In the genomic region with DNA sequence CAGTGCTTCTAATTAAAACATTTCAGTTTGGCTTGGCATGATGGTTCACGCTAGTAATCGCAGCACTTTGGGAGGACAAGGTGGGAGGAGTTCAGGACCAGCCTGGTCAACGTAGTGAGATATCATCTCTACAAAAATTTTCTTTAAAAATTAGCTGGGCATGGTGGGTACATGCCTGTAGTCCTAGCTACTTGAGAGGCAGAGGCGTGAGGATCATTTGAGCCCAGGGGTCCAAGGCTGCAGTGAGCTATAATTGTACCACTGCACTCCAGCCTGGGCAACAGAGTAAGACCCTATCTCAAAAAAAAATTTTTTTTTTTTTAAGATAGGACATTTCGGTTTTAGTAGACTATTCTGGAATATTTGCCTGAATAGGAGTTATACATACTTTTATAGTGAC, we compare ENCODE assay signal across 15 cellular contexts. TPM values are rescaled to one million over a fixed set of nuclear protein-coding genes. Genes with fewer than 3 reads are reported as not detected.
A peak's percentile ranks its signal among the peaks of the same experiment; 100 is the strongest.
DNase-seq lines count a peak whose midpoint lies in the region; ATAC-seq and TF ChIP-seq lines count a peak whose summit lies in the region.
"Had no signal": no experiment of that assay in that cellular context is flagged by ENCODE, and none has a peak within 500 bp of the region (broad histone marks: within the 10 kb centered on the region; RNA-seq: fewer than 3 reads in every experiment).

No MANE protein-coding gene starts in this region.

- intact Hi-C loops in natural killer cell (cut with micrococcal nuclease): no loop called here

- H3K27ac Mint-ChIP-seq in stimulated activated naive CD8-positive, alpha-beta T cell treated with anti-CD3 and anti-CD28 coated beads, Interleukin-15, Interleukin-2, amounts not matched to agents 100 ng/mL and 50 ng/mL, for 24 hours: peak overlapping the region; percentile 96
- H3K27ac Mint-ChIP-seq in activated T-helper 17 cell treated with anti-CD3 and anti-CD28 coated beads, Interleukin-2, amount 50 U/mL, for 72 hours: peak overlapping the region; percentile 79
- peak overlapping the region; percentile 52 to 78 for H3K27ac Mint-ChIP-seq in natural killer cell

- DNase-seq in stimulated activated naive CD8-positive, alpha-beta T cell treated with anti-CD3 and anti-CD28 coated beads, Interleukin-15, Interleukin-2, amounts not matched to agents 100 U/mL and 50 U/mL, for 24 hours: no peak
- DNase-seq in natural killer cell: no peak
- DNase-seq in stimulated activated CD4-positive, alpha-beta T cell treated with anti-CD3 and anti-CD28 coated beads, Interleukin-1b, Interleukin-23, amount 100 ng/mL, for 48 hours: no peak
- no peak for DNase-seq in NCI-H1092 treated with DMSO at 0.1 percent for 48 hours (lab: John Stamatoyannopoulos, UW)
- DNase-seq in HuH-7.5 (ENCODE audit: low spot score): no peak
- DNase-seq: GDM1, heart left ventricle, retina, thyroid gland had no signal

- no peak for TF ChIP-seq CTCF in natural killer cell (IDR thresholded peaks at IDR 0.05)

- peak overlapping the region; percentile 68 for H3K4me3 Mint-ChIP-seq in stimulated activated naive CD8-positive, alpha-beta T cell treated with anti-CD3 and anti-CD28 coated beads, Interleukin-15, Interleukin-2, amounts not matched to agents 100 ng/mL and 50 ng/mL, for 24 hours
- H3K4me3 Mint-ChIP-seq in activated T-helper 17 cell treated with anti-CD3 and anti-CD28 coated beads, Interleukin-2, amount 50 U/mL, for 72 hours: no peak overlapping the region
- H3K4me3 Mint-ChIP-seq in natural killer cell: no peak overlapping the region
- H3K4me3 Mint-ChIP-seq: IgD-negative memory B cell had no signal

- H3K36me3 Mint-ChIP-seq in stimulated activated naive CD8-positive, alpha-beta T cell treated with anti-CD3 and anti-CD28 coated beads, Interleukin-15, Interleukin-2, amounts not matched to agents 100 ng/mL and 50 ng/mL, for 24 hours (ENCODE audit: low read depth): peaks cover 28% of the 10 kb centered on the region
- peaks cover 89% of the 10 kb centered on the region for H3K36me3 Mint-ChIP-seq in activated T-helper 17 cell treated with anti-CD3 and anti-CD28 coated beads, Interleukin-2, amount 50 U/mL, for 72 hours (ENCODE audit: low read depth)
- H3K36me3 Mint-ChIP-seq in natural killer cell: peaks cover 31% of the 10 kb centered on the region

- H3K4me1 Mint-ChIP-seq in stimulated activated naive CD8-positive, alpha-beta T cell treated with anti-CD3 and anti-CD28 coated beads, Interleukin-15, Interleukin-2, amounts not matched to agents 100 ng/mL and 50 ng/mL, for 24 hours (ENCODE audit: low read depth): peaks cover 55% of the 10 kb centered on the region
- peaks cover 19% of the 10 kb centered on the region for H3K4me1 Mint-ChIP-seq in activated T-helper 17 cell treated with anti-CD3 and anti-CD28 coated beads, Interleukin-2, amount 50 U/mL, for 72 hours
- peaks cover 29 to 44% of the 10 kb centered on the region in 2 donors for H3K4me1 Mint-ChIP-seq in natural killer cell

- H3K9me3 Mint-ChIP-seq in stimulated activated naive CD8-positive, alpha-beta T cell treated with anti-CD3 and anti-CD28 coated beads, Interleukin-15, Interleukin-2, amounts not matched to agents 100 ng/mL and 50 ng/mL, for 24 hours: no peaks in the 10 kb centered on the region
- H3K9me3 Mint-ChIP-seq in activated T-helper 17 cell treated with anti-CD3 and anti-CD28 coated beads, Interleukin-2, amount 50 U/mL, for 72 hours: no peaks in the 10 kb centered on the region
- H3K9me3 Mint-ChIP-seq in natural killer cell: no peaks in the 10 kb centered on the region
- H3K9me3 Mint-ChIP-seq: activated T-cell treated with anti-CD3 and anti-CD28 coated beads, Interleukin-2, amount 50 U/mL, for 4 hours; IgD-negative memory B cell had no signal

- no peaks in the 10 kb centered on the region for H3K27me3 Mint-ChIP-seq in stimulated activated naive CD8-positive, alpha-beta T cell treated with anti-CD3 and anti-CD28 coated beads, Interleukin-15, Interleukin-2, amounts not matched to agents 100 ng/mL and 50 ng/mL, for 24 hours
- H3K27me3 Mint-ChIP-seq in activated T-helper 17 cell treated with anti-CD3 and anti-CD28 coated beads, Interleukin-2, amount 50 U/mL, for 72 hours: no peaks in the 10 kb centered on the region
- no peaks in the 10 kb centered on the region for H3K27me3 Mint-ChIP-seq in natural killer cell (ENCODE audit: low read depth in 2 of 2)
- H3K27me3 Mint-ChIP-seq: CD4-positive, alpha-beta memory T cell; IgD-negative memory B cell had no signal

- ATAC-seq in stimulated activated naive CD8-positive, alpha-beta T cell treated with anti-CD3 and anti-CD28 coated beads, Interleukin-15, Interleukin-2, amounts not matched to agents 100 U/mL and 50 U/mL, for 24 hours: no peak
- ATAC-seq in activated T-helper 17 cell treated with anti-CD3 and anti-CD28 coated beads, Interleukin-2, amount 50 U/mL, for 72 hours (replicated peaks): no peak
- ATAC-seq in natural killer cell: no peak
- ATAC-seq: body of pancreas had no signal

RNA-seq across cellular contexts. Expression of a gene that starts 12.4 kb away (rescaled TPM):
- 10 to 100 TPM; 21.8 to 63.5 TPM for total RNA-seq in activated T-helper 17 cell treated with anti-CD3 and anti-CD28 coated beads, Interleukin-2, amount 50 U/mL, for 72 hours
- 100 to 1,000 TPM; 186 to 249 (median 243) TPM for total RNA-seq in natural killer cell
